In genomic region chr5:159741829-159742228, GRCh38 we compare ENCODE assay signal across 28 cellular contexts.
DNase-seq lines count a peak whose midpoint lies in the region; ATAC-seq, FAIRE-seq and TF ChIP-seq lines count a peak whose summit lies in the region.
"Had no signal": no experiment of that assay in that cellular context is flagged by ENCODE, and none has a peak within 500 bp of the region (broad histone marks: within the 10 kb centered on the region; RNA-seq: fewer than 3 reads in every experiment).

No MANE protein-coding gene starts in this region.

- H2AFZ ChIP-seq in GM23338 (no peak overlapping the region), K562 (ENCODE audit: low read depth, low read length) (no peak overlapping the region)

- in situ Hi-C loops in K562 (cut with MboI) = no loop called here

- ATAC-seq in GM23338 (no peak), K562 (no peak), sciatic nerve (no peak), GM18909 (IDR thresholded peaks at IDR 0.05; ENCODE audit: poor library complexity, unreplicated experiment) (no peak)

- TF ChIP-seq CTCF in GM23338 (conservative IDR thresholded peaks at IDR 0.05; ENCODE audit: low read depth in 2 of 2) (no peak), K562 (IDR thresholded peaks at IDR 0.05 in 2 of 3, conservative IDR thresholded peaks at IDR 0.05 in 1 of 3; ENCODE audit: insufficient read depth in 2 of 3, low read depth in 1 of 3, low read length in 3 of 3) (no peak), esophagus muscularis mucosa (IDR thresholded peaks at IDR 0.05) (no peak)

- WGBS in K562 (ENCODE audit: insufficient coverage, low coverage, missing lambda C conversion rate) = 9% methylated on average over 5 of the region's 5 CpGs
- WGBS in esophagus muscularis mucosa = 89% methylated on average over 5 of the region's 5 CpGs

- no peak overlapping the region for H3K27ac Mint-ChIP-seq in GM23338
- H3K27ac Mint-ChIP-seq: CD14-positive monocyte; CD4-positive, alpha-beta memory T cell; CD4-positive, CD25-positive, alpha-beta regulatory T cell; CD8-positive, alpha-beta memory T cell had no signal

- H3K27ac ChIP-seq in GM23338 (ENCODE audit: low read depth) (no peak overlapping the region), K562 (ENCODE audit: extremely low read depth, low read depth, low read length) (no peak overlapping the region), esophagus muscularis mucosa (replicated peaks in 1 of 4) (no peak overlapping the region)
- H3K27ac ChIP-seq: BLaER1 had no signal

- H3K79me2 ChIP-seq in GM23338 (replicated peaks; ENCODE audit: insufficient read depth) = no peaks in the 10 kb centered on the region
- no peaks in the 10 kb centered on the region for H3K79me2 ChIP-seq in K562 (ENCODE audit: control insufficient read depth, insufficient read depth, low read length)

- peaks cover 2% of the 10 kb centered on the region for H3K27me3 Mint-ChIP-seq in GM23338 (ENCODE audit: insufficient read depth, low read depth, poor library complexity)
- H3K27me3 Mint-ChIP-seq: CD4-positive, CD25-positive, alpha-beta regulatory T cell had no signal

- H3K4me3 ChIP-seq in GM23338 (no peak overlapping the region), K562 (no peak overlapping the region), esophagus muscularis mucosa (no peak overlapping the region)
- H3K4me3 ChIP-seq: BLaER1 had no signal

- no peaks in the 10 kb centered on the region for H3K9me1 ChIP-seq in K562 (ENCODE audit: control insufficient read depth, insufficient read depth, low read length)

- H3K4me2 ChIP-seq in GM23338 (no peak overlapping the region), K562 (ENCODE audit: insufficient read depth, low read length) (no peak overlapping the region)
- H3K4me2 ChIP-seq: BLaER1 had no signal

- no peak overlapping the region for H3K4me3 Mint-ChIP-seq in GM23338
- H3K4me3 Mint-ChIP-seq: CD14-positive monocyte; CD4-positive, alpha-beta memory T cell; CD4-positive, CD25-positive, alpha-beta regulatory T cell; CD8-positive, alpha-beta memory T cell had no signal

- H3K4me1 Mint-ChIP-seq in GM23338 = peaks cover 8% of the 10 kb centered on the region; the same call in 2 of the 3 replicates
- H3K4me1 Mint-ChIP-seq: CD14-positive monocyte; CD4-positive, alpha-beta memory T cell; CD4-positive, CD25-positive, alpha-beta regulatory T cell; CD8-positive, alpha-beta memory T cell had no signal

- CTCF ChIA-PET in K562 (lab: Yijun Ruan, JAX; ENCODE audit: low intra/inter-chr PET ratio) = no interaction called here

- H3K9me2 ChIP-seq in GM23338 (ENCODE audit: insufficient read depth) = no peaks in the 10 kb centered on the region

- TF ChIP-seq RAD21 in K562 (CRISPR knock-in tag; conservative IDR thresholded peaks at IDR 0.05 in 1 of 2, IDR thresholded peaks at IDR 0.05 in 1 of 2) = no peak

- BruUV-seq in K562 (replicated peaks; lab: Mats Ljungman, UMichigan) = no TSS peak

- H4K20me1 ChIP-seq in GM23338 (replicated peaks; ENCODE audit: insufficient read depth) (no peaks in the 10 kb centered on the region), K562 (replicated peaks; ENCODE audit: control insufficient read depth, insufficient read depth, low read length) (no peaks in the 10 kb centered on the region)
- H4K20me1 ChIP-seq: BLaER1 had no signal

- FAIRE-seq in K562 (lab: Jason Lieb, UNC) = no peak
- FAIRE-seq: A204.1, G401.6, GM12891, GM19239 had no signal

- TF ChIP-seq EP300 in K562 (IDR thresholded peaks at IDR 0.05; ENCODE audit: low read length) (no peak), esophagus muscularis mucosa (IDR thresholded peaks at IDR 0.05) (no peak)

- H3F3A ChIP-seq in GM23338 (replicated peaks; ENCODE audit: low read depth) = no peaks in the 10 kb centered on the region

- no peaks in the 10 kb centered on the region for H3K9me3 Mint-ChIP-seq in GM23338

- H3K9me3 ChIP-seq in K562 (replicated peaks; ENCODE audit: control insufficient read depth, insufficient read depth, low read depth, low read length) (no peaks in the 10 kb centered on the region), esophagus muscularis mucosa (peaks cover 0 to 5% (median 0%) of the 10 kb centered on the region in 4 donors)
- H3K9me3 ChIP-seq: BE2C had no signal

- DNase-seq in GM23338 (ENCODE audit: low spot score) (peak; percentile 24), K562 (ENCODE audit: extremely low read depth in 1 of 4, low spot score in 3 of 4) (no peak), esophagus muscularis mucosa (ENCODE audit: extremely low spot score) (peak; percentile 70), NCI-H2196 (lab: John Stamatoyannopoulos, UW; ENCODE audit: unreplicated experiment) (no peak), RKO (ENCODE audit: low spot score) (no peak), sciatic nerve (ENCODE audit: low spot score) (no peak)
- DNase-seq: 8988T; ACHN; BE2C; C1 segment of cervical spinal cord; CD4-positive, alpha-beta memory T cell; CD4-positive, CD25-positive, alpha-beta regulatory T cell; CD8-positive, alpha-beta memory T cell; COR-L47; DMS 273 treated with DMSO at 0.1 percent for 48 hours; DMS153; DMS53; DMS79; DND-41; EL; GF-D8 had no signal

- H3K9ac ChIP-seq in K562 (ENCODE audit: insufficient read depth in 1 of 2, low read depth in 2 of 2, low read length in 2 of 2) = no peak overlapping the region
- H3K9ac ChIP-seq: BLaER1 had no signal

- H3K36me3 Mint-ChIP-seq in GM23338 (ENCODE audit: low read depth) = no peaks in the 10 kb centered on the region; the same call in 2 of the 3 replicates
- H3K36me3 Mint-ChIP-seq: CD14-positive monocyte; CD4-positive, alpha-beta memory T cell; CD4-positive, CD25-positive, alpha-beta regulatory T cell; CD8-positive, alpha-beta memory T cell had no signal

- POLR2A ChIA-PET in K562 (lab: Yijun Ruan, JAX) = no interaction called here

- no peaks in the 10 kb centered on the region for H3K36me3 ChIP-seq in GM23338 (ENCODE audit: insufficient read depth)
- no peaks in the 10 kb centered on the region for H3K36me3 ChIP-seq in K562 (ENCODE audit: control insufficient read depth, insufficient read depth, low read length)
- H3K36me3 ChIP-seq in esophagus muscularis mucosa = no peaks in the 10 kb centered on the region
- H3K36me3 ChIP-seq: BE2C, BLaER1 had no signal

- no peaks in the 10 kb centered on the region for H3K27me3 ChIP-seq in GM23338 (ENCODE audit: insufficient read depth)
- H3K27me3 ChIP-seq in K562 (ENCODE audit: control insufficient read depth in 2 of 2, insufficient read depth in 2 of 2, low read length in 2 of 2) = no peaks in the 10 kb centered on the region
- no peaks in the 10 kb centered on the region for H3K27me3 ChIP-seq in esophagus muscularis mucosa
- H3K27me3 ChIP-seq: BE2C, BLaER1 had no signal

- TF ChIP-seq POLR2A in K562 (conservative IDR thresholded peaks at IDR 0.05) (no peak), esophagus muscularis mucosa (IDR thresholded peaks at IDR 0.05; ENCODE audit: low read depth) (no peak)

- H3K4me1 ChIP-seq in GM23338 (ENCODE audit: insufficient read depth) (no peaks in the 10 kb centered on the region), K562 (replicated peaks in 1 of 2; ENCODE audit: control insufficient read depth in 2 of 2, insufficient read depth in 2 of 2, low read length in 2 of 2) (no peaks in the 10 kb centered on the region; a peak in 1 of 5 replicates), esophagus muscularis mucosa (no peaks in the 10 kb centered on the region)
- H3K4me1 ChIP-seq: BE2C, BLaER1 had no signal

- intact Hi-C loops in K562 (cut with micrococcal nuclease) = no loop called here
- intact Hi-C loops in esophagus muscularis mucosa (cut with DNase I) = no loop called here
- intact Hi-C loops in sciatic nerve (cut with DNase I) = no loop called here

TF ChIP-seq in GM23338, 12 proteins besides CTCF, POLR2A, EP300 and RAD21 (continues in another document):
- TF ChIP-seq JUNB (IDR thresholded peaks at IDR 0.05; ENCODE audit: unreplicated experiment) (no peak), NANOG (IDR thresholded peaks at IDR 0.05; ENCODE audit: borderline replicate concordance) (no peak)

TF ChIP-seq in K562, 482 proteins besides CTCF, POLR2A, EP300 and RAD21:
- TF ChIP-seq ZNF444 (CRISPR knock-in tag; IDR thresholded peaks at IDR 0.05) (no peak), LEF1 (IDR thresholded peaks at IDR 0.05) (no peak), MED1 (CRISPR knock-in tag; IDR thresholded peaks at IDR 0.05; ENCODE audit: borderline replicate concordance) (no peak), PKNOX1 (IDR thresholded peaks at IDR 0.05) (peak; percentile 73)
TF ChIP-seq in K562: peak in this region for 1.

Comparison
In these comparisons a context has a peak if more than half of its experiments do, and no peak if none do; other contexts are left out.
1. DNase-seq: peak in GM23338 (single experiment) and esophagus muscularis mucosa (single experiment); none in K562 (0 of 4), NCI-H2196 (single experiment), RKO (single experiment) and sciatic nerve (single experiment).